1 cellular context compared by ENCODE assay signal in genomic region chr3:184250167-184250828, GRCh38.
TF ChIP-seq lines count a peak whose summit lies in the region.

No MANE protein-coding gene starts in this region.

TF ChIP-seq in GM12878, 131 proteins besides CTCF, POLR2A, EP300 and RAD21:
- no peak for TF ChIP-seq STAT3 (IDR thresholded peaks at IDR 0.05; ENCODE audit: low read depth, low read length)
- no peak for TF ChIP-seq BACH1 (IDR thresholded peaks at IDR 0.05; ENCODE audit: borderline replicate concordance)
- no peak for TF ChIP-seq BRCA1 (IDR thresholded peaks at IDR 0.05; ENCODE audit: low read depth, low read length)
- TF ChIP-seq CHD2 (IDR thresholded peaks at IDR 0.05; ENCODE audit: borderline replicate concordance, low read depth, low read length), result no peak
- no peak for TF ChIP-seq RELA (IDR thresholded peaks at IDR 0.05; ENCODE audit: borderline replicate concordance, partially characterized antibody)
- 0 out of 2 replicates have a peak, but pooled peaks have one; percentile 27 for TF ChIP-seq NR2F1 (conservative IDR thresholded peaks at IDR 0.05)
- TF ChIP-seq PAX8 (IDR thresholded peaks at IDR 0.05), result no peak
- TF ChIP-seq MTA3 (IDR thresholded peaks at IDR 0.05; ENCODE audit: borderline replicate concordance, low read length), result no peak
- peak; percentile 23; the same call in 1 of the 2 replicates for TF ChIP-seq CREB1 (IDR thresholded peaks at IDR 0.05; ENCODE audit: low read depth)
- peak; percentile 69; the same call in 1 of the 2 replicates for TF ChIP-seq SMC3 (IDR thresholded peaks at IDR 0.05; ENCODE audit: borderline replicate concordance, low read length)
- 0 out of 2 replicates have a peak, but pooled peaks have one; percentile 0 for TF ChIP-seq LARP7 (IDR thresholded peaks at IDR 0.05)
- TF ChIP-seq RFX5 (IDR thresholded peaks at IDR 0.05; ENCODE audit: low read depth, low read length), result no peak
- TF ChIP-seq NBN (IDR thresholded peaks at IDR 0.05), result 0 out of 2 replicates have a peak, but pooled peaks have one; percentile 12
- TF ChIP-seq ZNF24 (IDR thresholded peaks at IDR 0.05), result no peak
- TF ChIP-seq FOXM1 (IDR thresholded peaks at IDR 0.05; ENCODE audit: low read depth, low read length), result peak; percentile 69; the same call in 1 of the 2 replicates
- TF ChIP-seq CHD1 (IDR thresholded peaks at IDR 0.05; ENCODE audit: low read depth, low read length), result no peak
- no peak for TF ChIP-seq CBFB (IDR thresholded peaks at IDR 0.05; ENCODE audit: low read depth)
- TF ChIP-seq YY1 (IDR thresholded peaks at IDR 0.05; ENCODE audit: low read depth, low read length), result 0 out of 2 replicates have a peak, but pooled peaks have one; percentile 25
- TF ChIP-seq, protein P1, sequence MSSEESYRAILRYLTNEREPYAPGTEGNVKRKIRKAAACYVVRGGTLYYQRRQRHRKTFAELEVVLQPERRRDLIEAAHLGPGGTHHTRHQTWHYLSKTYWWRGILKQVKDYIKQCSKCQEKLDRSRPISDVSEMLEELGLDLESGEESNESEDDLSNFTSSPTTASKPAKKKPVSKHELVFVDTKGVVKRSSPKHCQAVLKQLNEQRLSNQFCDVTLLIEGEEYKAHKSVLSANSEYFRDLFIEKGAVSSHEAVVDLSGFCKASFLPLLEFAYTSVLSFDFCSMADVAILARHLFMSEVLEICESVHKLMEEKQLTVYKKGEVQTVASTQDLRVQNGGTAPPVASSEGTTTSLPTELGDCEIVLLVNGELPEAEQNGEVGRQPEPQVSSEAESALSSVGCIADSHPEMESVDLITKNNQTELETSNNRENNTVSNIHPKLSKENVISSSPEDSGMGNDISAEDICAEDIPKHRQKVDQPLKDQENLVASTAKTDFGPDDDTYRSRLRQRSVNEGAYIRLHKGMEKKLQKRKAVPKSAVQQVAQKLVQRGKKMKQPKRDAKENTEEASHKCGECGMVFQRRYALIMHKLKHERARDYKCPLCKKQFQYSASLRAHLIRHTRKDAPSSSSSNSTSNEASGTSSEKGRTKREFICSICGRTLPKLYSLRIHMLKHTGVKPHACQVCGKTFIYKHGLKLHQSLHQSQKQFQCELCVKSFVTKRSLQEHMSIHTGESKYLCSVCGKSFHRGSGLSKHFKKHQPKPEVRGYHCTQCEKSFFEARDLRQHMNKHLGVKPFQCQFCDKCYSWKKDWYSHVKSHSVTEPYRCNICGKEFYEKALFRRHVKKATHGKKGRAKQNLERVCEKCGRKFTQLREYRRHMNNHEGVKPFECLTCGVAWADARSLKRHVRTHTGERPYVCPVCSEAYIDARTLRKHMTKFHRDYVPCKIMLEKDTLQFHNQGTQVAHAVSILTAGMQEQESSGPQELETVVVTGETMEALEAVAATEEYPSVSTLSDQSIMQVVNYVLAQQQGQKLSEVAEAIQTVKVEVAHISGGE (CRISPR knock-in tag; IDR thresholded peaks at IDR 0.05), result no peak
- TF ChIP-seq KAT2A (conservative IDR thresholded peaks at IDR 0.05; ENCODE audit: control insufficient read depth, low read depth, low read length), result no peak
- 0 out of 4 replicates have a peak, but pooled peaks of 1 of the 2 experiments have one; percentile 41 for TF ChIP-seq BHLHE40 (IDR thresholded peaks at IDR 0.05; ENCODE audit: borderline replicate concordance in 1 of 2, low read depth in 2 of 2, low read length in 1 of 2)
- TF ChIP-seq, protein P2, sequence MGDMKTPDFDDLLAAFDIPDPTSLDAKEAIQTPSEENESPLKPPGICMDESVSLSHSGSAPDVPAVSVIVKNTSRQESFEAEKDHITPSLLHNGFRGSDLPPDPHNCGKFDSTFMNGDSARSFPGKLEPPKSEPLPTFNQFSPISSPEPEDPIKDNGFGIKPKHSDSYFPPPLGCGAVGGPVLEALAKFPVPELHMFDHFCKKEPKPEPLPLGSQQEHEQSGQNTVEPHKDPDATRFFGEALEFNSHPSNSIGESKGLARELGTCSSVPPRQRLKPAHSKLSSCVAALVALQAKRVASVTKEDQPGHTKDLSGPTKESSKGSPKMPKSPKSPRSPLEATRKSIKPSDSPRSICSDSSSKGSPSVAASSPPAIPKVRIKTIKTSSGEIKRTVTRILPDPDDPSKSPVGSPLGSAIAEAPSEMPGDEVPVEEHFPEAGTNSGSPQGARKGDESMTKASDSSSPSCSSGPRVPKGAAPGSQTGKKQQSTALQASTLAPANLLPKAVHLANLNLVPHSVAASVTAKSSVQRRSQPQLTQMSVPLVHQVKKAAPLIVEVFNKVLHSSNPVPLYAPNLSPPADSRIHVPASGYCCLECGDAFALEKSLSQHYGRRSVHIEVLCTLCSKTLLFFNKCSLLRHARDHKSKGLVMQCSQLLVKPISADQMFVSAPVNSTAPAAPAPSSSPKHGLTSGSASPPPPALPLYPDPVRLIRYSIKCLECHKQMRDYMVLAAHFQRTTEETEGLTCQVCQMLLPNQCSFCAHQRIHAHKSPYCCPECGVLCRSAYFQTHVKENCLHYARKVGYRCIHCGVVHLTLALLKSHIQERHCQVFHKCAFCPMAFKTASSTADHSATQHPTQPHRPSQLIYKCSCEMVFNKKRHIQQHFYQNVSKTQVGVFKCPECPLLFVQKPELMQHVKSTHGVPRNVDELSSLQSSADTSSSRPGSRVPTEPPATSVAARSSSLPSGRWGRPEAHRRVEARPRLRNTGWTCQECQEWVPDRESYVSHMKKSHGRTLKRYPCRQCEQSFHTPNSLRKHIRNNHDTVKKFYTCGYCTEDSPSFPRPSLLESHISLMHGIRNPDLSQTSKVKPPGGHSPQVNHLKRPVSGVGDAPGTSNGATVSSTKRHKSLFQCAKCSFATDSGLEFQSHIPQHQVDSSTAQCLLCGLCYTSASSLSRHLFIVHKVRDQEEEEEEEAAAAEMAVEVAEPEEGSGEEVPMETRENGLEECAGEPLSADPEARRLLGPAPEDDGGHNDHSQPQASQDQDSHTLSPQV (IDR thresholded peaks at IDR 0.05), result no peak
- no peak for TF ChIP-seq TAF1 (IDR thresholded peaks at IDR 0.05; ENCODE audit: borderline replicate concordance, low read depth, low read length)
- TF ChIP-seq TARDBP (IDR thresholded peaks at IDR 0.05; ENCODE audit: borderline replicate concordance), result no peak
- TF ChIP-seq, protein P3, sequence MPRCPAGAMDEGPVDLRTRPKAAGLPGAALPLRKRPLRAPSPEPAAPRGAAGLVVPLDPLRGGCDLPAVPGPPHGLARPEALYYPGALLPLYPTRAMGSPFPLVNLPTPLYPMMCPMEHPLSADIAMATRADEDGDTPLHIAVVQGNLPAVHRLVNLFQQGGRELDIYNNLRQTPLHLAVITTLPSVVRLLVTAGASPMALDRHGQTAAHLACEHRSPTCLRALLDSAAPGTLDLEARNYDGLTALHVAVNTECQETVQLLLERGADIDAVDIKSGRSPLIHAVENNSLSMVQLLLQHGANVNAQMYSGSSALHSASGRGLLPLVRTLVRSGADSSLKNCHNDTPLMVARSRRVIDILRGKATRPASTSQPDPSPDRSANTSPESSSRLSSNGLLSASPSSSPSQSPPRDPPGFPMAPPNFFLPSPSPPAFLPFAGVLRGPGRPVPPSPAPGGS (IDR thresholded peaks at IDR 0.05; ENCODE audit: borderline replicate concordance, insufficient read depth, low read depth, low read length, poor library complexity, severe bottlenecking), result no peak
- TF ChIP-seq, protein P4, sequence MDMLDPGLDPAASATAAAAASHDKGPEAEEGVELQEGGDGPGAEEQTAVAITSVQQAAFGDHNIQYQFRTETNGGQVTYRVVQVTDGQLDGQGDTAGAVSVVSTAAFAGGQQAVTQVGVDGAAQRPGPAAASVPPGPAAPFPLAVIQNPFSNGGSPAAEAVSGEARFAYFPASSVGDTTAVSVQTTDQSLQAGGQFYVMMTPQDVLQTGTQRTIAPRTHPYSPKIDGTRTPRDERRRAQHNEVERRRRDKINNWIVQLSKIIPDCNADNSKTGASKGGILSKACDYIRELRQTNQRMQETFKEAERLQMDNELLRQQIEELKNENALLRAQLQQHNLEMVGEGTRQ (IDR thresholded peaks at IDR 0.05; ENCODE audit: borderline replicate concordance, low read depth, low read length), result no peak
- TF ChIP-seq KLF5 (IDR thresholded peaks at IDR 0.05; ENCODE audit: partially characterized antibody), result no peak
- TF ChIP-seq NFIC (IDR thresholded peaks at IDR 0.05; ENCODE audit: low read depth, low read length), result no peak
- no peak for TF ChIP-seq CREM (IDR thresholded peaks at IDR 0.05; ENCODE audit: low read depth)
- TF ChIP-seq MXI1 (IDR thresholded peaks at IDR 0.05; ENCODE audit: low read depth, low read length), result 0 out of 2 replicates have a peak, but pooled peaks have one; percentile 48
- TF ChIP-seq SIN3A (IDR thresholded peaks at IDR 0.05; ENCODE audit: low read depth, low read length), result no peak
- TF ChIP-seq, protein P5, sequence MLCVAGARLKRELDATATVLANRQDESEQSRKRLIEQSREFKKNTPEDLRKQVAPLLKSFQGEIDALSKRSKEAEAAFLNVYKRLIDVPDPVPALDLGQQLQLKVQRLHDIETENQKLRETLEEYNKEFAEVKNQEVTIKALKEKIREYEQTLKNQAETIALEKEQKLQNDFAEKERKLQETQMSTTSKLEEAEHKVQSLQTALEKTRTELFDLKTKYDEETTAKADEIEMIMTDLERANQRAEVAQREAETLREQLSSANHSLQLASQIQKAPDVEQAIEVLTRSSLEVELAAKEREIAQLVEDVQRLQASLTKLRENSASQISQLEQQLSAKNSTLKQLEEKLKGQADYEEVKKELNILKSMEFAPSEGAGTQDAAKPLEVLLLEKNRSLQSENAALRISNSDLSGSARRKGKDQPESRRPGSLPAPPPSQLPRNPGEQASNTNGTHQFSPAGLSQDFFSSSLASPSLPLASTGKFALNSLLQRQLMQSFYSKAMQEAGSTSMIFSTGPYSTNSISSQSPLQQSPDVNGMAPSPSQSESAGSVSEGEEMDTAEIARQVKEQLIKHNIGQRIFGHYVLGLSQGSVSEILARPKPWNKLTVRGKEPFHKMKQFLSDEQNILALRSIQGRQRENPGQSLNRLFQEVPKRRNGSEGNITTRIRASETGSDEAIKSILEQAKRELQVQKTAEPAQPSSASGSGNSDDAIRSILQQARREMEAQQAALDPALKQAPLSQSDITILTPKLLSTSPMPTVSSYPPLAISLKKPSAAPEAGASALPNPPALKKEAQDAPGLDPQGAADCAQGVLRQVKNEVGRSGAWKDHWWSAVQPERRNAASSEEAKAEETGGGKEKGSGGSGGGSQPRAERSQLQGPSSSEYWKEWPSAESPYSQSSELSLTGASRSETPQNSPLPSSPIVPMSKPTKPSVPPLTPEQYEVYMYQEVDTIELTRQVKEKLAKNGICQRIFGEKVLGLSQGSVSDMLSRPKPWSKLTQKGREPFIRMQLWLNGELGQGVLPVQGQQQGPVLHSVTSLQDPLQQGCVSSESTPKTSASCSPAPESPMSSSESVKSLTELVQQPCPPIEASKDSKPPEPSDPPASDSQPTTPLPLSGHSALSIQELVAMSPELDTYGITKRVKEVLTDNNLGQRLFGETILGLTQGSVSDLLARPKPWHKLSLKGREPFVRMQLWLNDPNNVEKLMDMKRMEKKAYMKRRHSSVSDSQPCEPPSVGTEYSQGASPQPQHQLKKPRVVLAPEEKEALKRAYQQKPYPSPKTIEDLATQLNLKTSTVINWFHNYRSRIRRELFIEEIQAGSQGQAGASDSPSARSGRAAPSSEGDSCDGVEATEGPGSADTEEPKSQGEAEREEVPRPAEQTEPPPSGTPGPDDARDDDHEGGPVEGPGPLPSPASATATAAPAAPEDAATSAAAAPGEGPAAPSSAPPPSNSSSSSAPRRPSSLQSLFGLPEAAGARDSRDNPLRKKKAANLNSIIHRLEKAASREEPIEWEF (IDR thresholded peaks at IDR 0.05; ENCODE audit: insufficient replicate concordance, low read depth, low read length), result no peak
- TF ChIP-seq MEF2B (IDR thresholded peaks at IDR 0.05; ENCODE audit: partially characterized antibody, poor library complexity, severe bottlenecking), result peak; percentile 31
- no peak for TF ChIP-seq ZSCAN29 (IDR thresholded peaks at IDR 0.05)
- TF ChIP-seq GATAD2B (conservative IDR thresholded peaks at IDR 0.05; ENCODE audit: low read depth), result no peak
- no peak for TF ChIP-seq SUPT20H (IDR thresholded peaks at IDR 0.05; ENCODE audit: borderline replicate concordance, control insufficient read depth, low read depth, low read length)
